11 cellular contexts compared by ENCODE assay signal in genomic region chr2:44267269-44268258, GRCh38. TPM values are rescaled to one million over a fixed set of nuclear protein-coding genes. Genes with fewer than 3 reads are reported as not detected.
DNase-seq lines count a peak whose midpoint lies in the region; ATAC-seq and TF ChIP-seq lines count a peak whose summit lies in the region.
"Had no signal": no experiment of that assay in that cellular context is flagged by ENCODE, and none has a peak within 500 bp of the region (broad histone marks: within the 10 kb centered on the region; RNA-seq: fewer than 3 reads in every experiment).

No MANE protein-coding gene starts in this region.

- H3K4me1 ChIP-seq in tibial artery = peaks cover 0 to 54% (median 25%) of the 10 kb centered on the region in 4 donors
- H3K4me1 ChIP-seq in CD4-positive, alpha-beta memory T cell (ENCODE audit: insufficient read depth, low read length) = no peaks in the 10 kb centered on the region

- peak; percentile 68 for DNase-seq in M059J (ENCODE audit: low read depth)
- DNase-seq in epithelial cell of proximal tubule (ENCODE audit: low read depth) = peak; percentile 63
- peak; percentile 49 for DNase-seq in midbrain (lab: John Stamatoyannopoulos, UW)
- DNase-seq in tibial artery = peak; percentile 59 to 90
- DNase-seq in SKM-1 treated with dmso at 0.1 percent for 144 hours (lab: John Stamatoyannopoulos, UW; ENCODE audit: unreplicated experiment) = no peak
- DNase-seq in NCI-H748 (lab: John Stamatoyannopoulos, UW; ENCODE audit: unreplicated experiment) = no peak
- no peak for DNase-seq in CD4-positive, alpha-beta memory T cell
- DNase-seq: activated CD8-positive, alpha-beta memory T cell treated with anti-CD3 and anti-CD28 coated beads, Interleukin-2, amount 50 U/mL, for 4 hours; NCI-H526 treated with DMSO at 0.1 percent for 48 hours had no signal

- no peak for ATAC-seq in GM19467 (IDR thresholded peaks at IDR 0.05; ENCODE audit: unreplicated experiment)

- intact Hi-C loops in tibial artery (cut with DNase I; ENCODE audit: low total_unique reads) = loop anchor here (2.0 to 10.0 kb wide), 2 partner anchors 99 to 933 kb away; partner anchors contain the start of gene PPM1B
- intact Hi-C loops in CD4-positive, alpha-beta memory T cell (cut with micrococcal nuclease) = no loop called here

- H3K9me3 Mint-ChIP-seq in CD4-positive, alpha-beta memory T cell = peaks cover 0 to 3% (median 0%) of the 10 kb centered on the region in 8 donors
- H3K9me3 Mint-ChIP-seq: T-helper 1 cell treated with Interleukin-12 subunit alpha and Interleukin-12 subunit beta and Interleukin-4 antibody, amounts not matched to agents 30 μg/mL and 1 μg/mL, for 36 hours had no signal

- H3K36me3 Mint-ChIP-seq in CD4-positive, alpha-beta memory T cell = no peaks in the 10 kb centered on the region

- H3K27me3 Mint-ChIP-seq in CD4-positive, alpha-beta memory T cell = peaks cover 0 to 2% of the 10 kb centered on the region in 2 donors

- CTCF ChIA-PET in CD4-positive, alpha-beta memory T cell (lab: Charles Lee; ENCODE audit: partially characterized antibody) = interaction anchor here (0.7 to 1.2 kb wide), 2 partner anchors 223 to 317 kb away, joined by 3 read pairs; no protein-coding TSS in a partner anchor

- H3K27me3 ChIP-seq in tibial artery = no peaks in the 10 kb centered on the region
- H3K27me3 ChIP-seq in CD4-positive, alpha-beta memory T cell (ENCODE audit: insufficient read depth, low read length) = no peaks in the 10 kb centered on the region

- no peak overlapping the region for H3K4me3 ChIP-seq in epithelial cell of proximal tubule (ENCODE audit: low read depth, low read length)
- H3K4me3 ChIP-seq in tibial artery = peak overlapping the region in 1 of 2 donors; percentile 2
- H3K4me3 ChIP-seq in CD4-positive, alpha-beta memory T cell (ENCODE audit: low read length in 2 of 2) = no peak overlapping the region

- TF ChIP-seq CTCF in epithelial cell of proximal tubule (conservative IDR thresholded peaks at IDR 0.05; ENCODE audit: low read depth, low read length) (no peak), tibial artery (IDR thresholded peaks at IDR 0.05) (no peak)

- POLR2A ChIA-PET in CD4-positive, alpha-beta memory T cell (lab: Charles Lee; ENCODE audit: partially characterized antibody) = no interaction called here

- H3K4me1 Mint-ChIP-seq in CD4-positive, alpha-beta memory T cell = peaks cover 0 to 2% (median 0%) of the 10 kb centered on the region in 4 donors

- H3K9me3 ChIP-seq in tibial artery = no peaks in the 10 kb centered on the region
- H3K9me3 ChIP-seq in CD4-positive, alpha-beta memory T cell (ENCODE audit: control insufficient read depth in 1 of 2, low read length in 2 of 2) = no peaks in the 10 kb centered on the region

- H3K27ac Mint-ChIP-seq in CD4-positive, alpha-beta memory T cell = no peak overlapping the region
- H3K27ac Mint-ChIP-seq: T-helper 1 cell treated with Interleukin-12 subunit alpha and Interleukin-12 subunit beta and Interleukin-4 antibody, amounts not matched to agents 30 μg/mL and 1 μg/mL, for 36 hours had no signal

- no peaks in the 10 kb centered on the region for H3K36me3 ChIP-seq in tibial artery
- H3K36me3 ChIP-seq in CD4-positive, alpha-beta memory T cell (ENCODE audit: insufficient read depth, low read length) = no peaks in the 10 kb centered on the region

- H3K4me3 Mint-ChIP-seq in CD4-positive, alpha-beta memory T cell = no peak overlapping the region
- H3K4me3 Mint-ChIP-seq: T-helper 1 cell treated with Interleukin-12 subunit alpha and Interleukin-12 subunit beta and Interleukin-4 antibody, amounts not matched to agents 30 μg/mL and 1 μg/mL, for 36 hours had no signal

- H3K27ac ChIP-seq in tibial artery = peak overlapping the region; percentile 88 to 91
- H3K27ac ChIP-seq in CD4-positive, alpha-beta memory T cell (ENCODE audit: low read depth, low read length) = no peak overlapping the region

RNA-seq across cellular contexts. Expression of gene SLC3A1, which starts 7.7 kb away (rescaled TPM):
- total RNA-seq in M059J (2014; rRNA removed; shearing (Covaris generic)) = not detected in 2 replicates
- total RNA-seq in epithelial cell of proximal tubule = 0.06 TPM in 1 of 2 replicates, not detected in the other
- total RNA-seq in CD4-positive, alpha-beta memory T cell = under 1 TPM; 0.41 to 0.64 TPM
- under 1 TPM in 1 of 2 donors, not detected in 1; 0.79 TPM for polyA plus RNA-seq in CD4-positive, alpha-beta memory T cell

Comparison
In these comparisons a context has a peak if more than half of its experiments do, and no peak if none do; other contexts are left out.
1. DNase-seq: peak in M059J (single experiment), epithelial cell of proximal tubule (single experiment), midbrain (single experiment) and tibial artery (2 of 2); none in SKM-1 treated with dmso at 0.1 percent for 144 hours (single experiment), NCI-H748 (single experiment) and CD4-positive, alpha-beta memory T cell (0 of 5).